ENCODE assay signal across 19 cellular contexts in genomic region chr16:87927195-87927562, GRCh38. TPM values are rescaled to one million over a fixed set of nuclear protein-coding genes. Genes with fewer than 3 reads are reported as not detected.
DNase-seq lines count a peak whose midpoint lies in the region; ATAC-seq and TF ChIP-seq lines count a peak whose summit lies in the region.
"Had no signal": no experiment of that assay in that cellular context is flagged by ENCODE, and none has a peak within 500 bp of the region (broad histone marks: within the 10 kb centered on the region; RNA-seq: fewer than 3 reads in every experiment).

No MANE protein-coding gene starts in this region.

- H3K27ac Mint-ChIP-seq in natural killer cell treated with Interleukin-12 subunit alpha and Interleukin-12 subunit beta and Interleukin-15 and Interleukin-18, amount 100 ng/mL, for 72 hours = no peak overlapping the region
- H3K27ac Mint-ChIP-seq in natural killer cell = no peak overlapping the region
- H3K27ac Mint-ChIP-seq: nephron progenitor cell had no signal

- in situ Hi-C loops in astrocyte of the cerebellum (cut with HindIII; ENCODE audit: low sequenced_read_pairs) = no loop called here

- peaks cover 0 to 5% of the 10 kb centered on the region in 2 donors for H3K4me1 Mint-ChIP-seq in natural killer cell treated with Interleukin-12 subunit alpha and Interleukin-12 subunit beta and Interleukin-15 and Interleukin-18, amount 100 ng/mL, for 72 hours (ENCODE audit: low read depth in 2 of 2)
- H3K4me1 Mint-ChIP-seq in natural killer cell = no peaks in the 10 kb centered on the region

- no peak for TF ChIP-seq CTCF in natural killer cell (IDR thresholded peaks at IDR 0.05)
- peak; percentile 17 for TF ChIP-seq CTCF in astrocyte of the cerebellum (IDR thresholded peaks at IDR 0.05; ENCODE audit: low read depth, low read length, missing control alignments)

- no peaks in the 10 kb centered on the region for H3K9me3 Mint-ChIP-seq in natural killer cell treated with Interleukin-12 subunit alpha and Interleukin-12 subunit beta and Interleukin-15 and Interleukin-18, amount 100 ng/mL, for 72 hours
- no peaks in the 10 kb centered on the region for H3K9me3 Mint-ChIP-seq in natural killer cell
- H3K9me3 Mint-ChIP-seq: nephron progenitor cell; T-helper 2 cell treated with Interferon-gamma antibody and Interleukin-4, amounts not matched to agents 5 μg/mL and 100 μg/mL, for 36 hours had no signal

- ATAC-seq in natural killer cell treated with Interleukin-12 subunit alpha and Interleukin-12 subunit beta and Interleukin-15 and Interleukin-18, amount 100 ng/mL, for 72 hours = no peak
- ATAC-seq in natural killer cell = no peak
- ATAC-seq in HG03520 (IDR thresholded peaks at IDR 0.05; ENCODE audit: unreplicated experiment) = no peak

- H3K27me3 Mint-ChIP-seq in natural killer cell treated with Interleukin-12 subunit alpha and Interleukin-12 subunit beta and Interleukin-15 and Interleukin-18, amount 100 ng/mL, for 72 hours = peaks cover 9 to 14% of the 10 kb centered on the region in 2 donors
- peaks cover 0 to 14% of the 10 kb centered on the region in 2 donors for H3K27me3 Mint-ChIP-seq in natural killer cell (ENCODE audit: low read depth in 2 of 2)

- no peaks in the 10 kb centered on the region for H3K36me3 Mint-ChIP-seq in natural killer cell treated with Interleukin-12 subunit alpha and Interleukin-12 subunit beta and Interleukin-15 and Interleukin-18, amount 100 ng/mL, for 72 hours
- no peaks in the 10 kb centered on the region for H3K36me3 Mint-ChIP-seq in natural killer cell

- no peak overlapping the region for H3K4me3 Mint-ChIP-seq in natural killer cell treated with Interleukin-12 subunit alpha and Interleukin-12 subunit beta and Interleukin-15 and Interleukin-18, amount 100 ng/mL, for 72 hours
- H3K4me3 Mint-ChIP-seq in natural killer cell = no peak overlapping the region
- H3K4me3 Mint-ChIP-seq: nephron progenitor cell; T-helper 2 cell treated with Interferon-gamma antibody and Interleukin-4, amounts not matched to agents 5 μg/mL and 100 μg/mL, for 36 hours had no signal

- peak; percentile 47 for DNase-seq in natural killer cell treated with Interleukin-12 subunit alpha and Interleukin-12 subunit beta and Interleukin-15 and Interleukin-18, amount 100 ng/mL, for 72 hours (ENCODE audit: low spot score)
- DNase-seq in natural killer cell (no peak), astrocyte of the cerebellum (ENCODE audit: low read depth) (no peak), T-helper 2 cell (no peak)
- DNase-seq in activated CD4-positive, alpha-beta T cell treated with anti-CD3 and anti-CD28 coated beads for 1 hour = no peak
- DNase-seq: activated CD4-positive, alpha-beta T cell treated with anti-CD3 and anti-CD28 coated beads for 48 hours; activated CD8-positive, alpha-beta memory T cell treated with anti-CD3 and anti-CD28 coated beads, Interleukin-2, amount 50 U/mL, for 48 hours; activated naive CD4-positive, alpha-beta T cell; colonic mucosa; glutamatergic neuron; HCEC 1CT; nephron progenitor cell; stimulated activated CD4-positive, alpha-beta T cell treated with anti-CD3 and anti-CD28 coated beads, Interleukin-15, amount 100 ng/mL, for 24 hours; stomach had no signal

- intact Hi-C loops in natural killer cell (cut with micrococcal nuclease) = no loop called here

- H3K4me3 ChIP-seq in astrocyte of the cerebellum (ENCODE audit: low read depth, low read length) = no peak overlapping the region
- H3K4me3 ChIP-seq: colonic mucosa, SJCRH30, stomach had no signal

RNA-seq across cellular contexts. Expression of gene CA5A, which starts 9.2 kb away (rescaled TPM):
- not detected for total RNA-seq in natural killer cell treated with Interleukin-12 subunit alpha and Interleukin-12 subunit beta and Interleukin-15 and Interleukin-18, amount 100 ng/mL, for 72 hours
- total RNA-seq in natural killer cell = not detected
- total RNA-seq: astrocyte, colonic mucosa, renal cortical epithelial cell, SJCRH30, stomach had no signal

RNA-seq across cellular contexts. Expression of gene BANP, which starts 24.1 kb away (rescaled TPM):
- total RNA-seq in natural killer cell treated with Interleukin-12 subunit alpha and Interleukin-12 subunit beta and Interleukin-15 and Interleukin-18, amount 100 ng/mL, for 72 hours = 10 to 100 TPM; 31.3 to 59.2 TPM
- total RNA-seq in natural killer cell = 100 to 1,000 TPM in 2 of 3 donors, 10 to 100 TPM in 1; 88.8 to 117 (median 117) TPM

RNA-seq across cellular contexts. Expression of gene SLC7A5, which starts 57.9 kb away (rescaled TPM):
- 100 to 1,000 TPM; 142 to 348 TPM for total RNA-seq in natural killer cell treated with Interleukin-12 subunit alpha and Interleukin-12 subunit beta and Interleukin-15 and Interleukin-18, amount 100 ng/mL, for 72 hours
- total RNA-seq in natural killer cell = 10 to 100 TPM; 27.2 to 66.1 (median 34.2) TPM
